In the genomic region with DNA sequence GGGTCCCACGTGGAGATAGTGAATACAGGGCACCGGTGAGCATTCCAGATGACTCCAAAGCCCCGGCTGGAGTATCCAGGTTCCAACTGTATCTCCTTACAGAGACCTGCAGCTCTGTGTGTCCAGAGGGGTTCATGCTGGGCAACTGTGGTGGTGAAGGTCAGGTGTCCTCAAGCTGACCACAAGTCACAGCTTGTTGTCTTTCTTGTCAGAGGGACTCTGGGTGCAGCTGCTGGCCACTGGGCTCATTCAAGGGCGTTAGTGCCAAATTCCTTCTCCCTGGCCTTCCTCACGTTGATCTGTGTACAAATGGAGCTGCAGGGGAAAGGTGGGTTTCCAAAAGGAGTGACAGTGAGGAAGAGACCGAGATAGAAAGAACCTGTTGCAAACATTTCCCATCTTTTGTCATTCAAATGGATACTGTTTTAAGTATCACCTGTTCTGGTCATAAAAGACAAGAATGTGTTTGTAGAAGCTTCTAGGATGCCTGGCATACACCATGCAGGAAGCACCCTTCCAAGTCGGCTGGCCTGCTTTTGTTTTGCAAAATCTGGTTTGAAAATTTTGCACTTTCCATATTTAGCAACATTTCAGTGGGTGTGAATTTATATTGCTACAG, we compare ENCODE assay signal across 23 cellular contexts. TPM values are rescaled to one million over a fixed set of nuclear protein-coding genes. Genes with fewer than 3 reads are reported as not detected.
"Had no signal": no experiment of that assay in that cellular context is flagged by ENCODE, and none has a peak within 500 bp of the region (broad histone marks: within the 10 kb centered on the region; RNA-seq: fewer than 3 reads in every experiment).

No MANE protein-coding gene starts in this region.

- FAIRE-seq: endometrium, urothelium cell line had no signal

- H3K9ac ChIP-seq: parathyroid adenoma had no signal

- H3K27ac ChIP-seq: body of pancreas, cardiac muscle cell, left ventricle myocardium inferior, stomach, suprapubic skin, tibial nerve had no signal

- H2AFZ ChIP-seq: parathyroid adenoma had no signal

- H3K27me3 ChIP-seq: body of pancreas, cardiac muscle cell, stomach, suprapubic skin, tibial nerve had no signal

- ATAC-seq: activated CD4-positive, CD25-positive, alpha-beta regulatory T cell treated with anti-CD3 and anti-CD28 coated beads, Interleukin-2, amount 50 U/mL, for 24 hours; activated CD8-positive, alpha-beta memory T cell treated with anti-CD3 and anti-CD28 coated beads, Interleukin-2, amount 10 ng/mL, durations not matched to agents 7 days and 5 days; activated CD8-positive, alpha-beta T cell treated with anti-CD3 and anti-CD28 coated beads for 36 hours; activated naive CD8-positive, alpha-beta T cell treated with anti-CD3 and anti-CD28 coated beads, Interleukin-2, amount 50 U/mL, for 24 hours; body of pancreas; sciatic nerve; stimulated activated memory B cell treated with anti-CD40 and anti-IgM and Interleukin-4, amounts not matched to agents 10 μg/mL and 1 μg/mL and 100 μg/mL, for 72 hours had no signal

- H3K79me2 ChIP-seq: parathyroid adenoma had no signal

- H3K4me1 ChIP-seq: body of pancreas, left ventricle myocardium inferior, suprapubic skin, tibial nerve had no signal

- H3K36me3 ChIP-seq: cardiac muscle cell, left ventricle myocardium inferior, stomach, suprapubic skin, tibial nerve had no signal

- DNase-seq: activated CD4-positive, alpha-beta T cell treated with anti-CD3 and anti-CD28 coated beads, Interleukin-2, amount 10 ng/mL, durations not matched to agents 7 days and 5 days; activated CD8-positive, alpha-beta memory T cell treated with anti-CD3 and anti-CD28 coated beads, Interleukin-2, amount 10 ng/mL, durations not matched to agents 7 days and 5 days; activated CD8-positive, alpha-beta T cell treated with anti-CD3 and anti-CD28 coated beads for 36 hours; activated gamma-delta T cell; activated naive CD4-positive, alpha-beta T cell treated with anti-CD3 and anti-CD28 coated beads, Interleukin-2, amount 50 U/mL, for 16 hours; activated naive CD8-positive, alpha-beta T cell treated with anti-CD3 and anti-CD28 coated beads, Interleukin-2, amount 50 U/mL, for 24 hours; activated T-cell treated with anti-CD3 and anti-CD28 coated beads for 4 hours; body of pancreas; effector CD4-positive, alpha-beta T cell; left ventricle myocardium inferior; nephron progenitor cell; stimulated activated CD4-positive, alpha-beta T cell treated with anti-CD3 and anti-CD28 coated beads, Interleukin-15, amount 100 ng/mL, for 24 hours; stomach had no signal

- H3K4me2 ChIP-seq: smooth muscle cell had no signal

- H3K9me3 ChIP-seq: body of pancreas, left ventricle myocardium inferior, stomach, suprapubic skin, tibial nerve had no signal

- H3K4me3 ChIP-seq: body of pancreas, cardiac muscle cell, left ventricle myocardium inferior, smooth muscle cell, stomach, suprapubic skin, tibial nerve had no signal

RNA-seq across cellular contexts. Expression of a gene that starts 52.5 kb away (rescaled TPM):
- total RNA-seq: activated CD4-positive, alpha-beta T cell treated with anti-CD3 and anti-CD28 coated beads, Interleukin-2, amount 10 ng/mL, durations not matched to agents 7 days and 5 days; activated CD8-positive, alpha-beta memory T cell treated with anti-CD3 and anti-CD28 coated beads, Interleukin-2, amount 10 ng/mL, durations not matched to agents 7 days and 5 days; activated CD8-positive, alpha-beta T cell treated with anti-CD3 and anti-CD28 coated beads for 36 hours had no signal
